Comparison of ENCODE assay signal across 8 cellular contexts in the genomic region with DNA sequence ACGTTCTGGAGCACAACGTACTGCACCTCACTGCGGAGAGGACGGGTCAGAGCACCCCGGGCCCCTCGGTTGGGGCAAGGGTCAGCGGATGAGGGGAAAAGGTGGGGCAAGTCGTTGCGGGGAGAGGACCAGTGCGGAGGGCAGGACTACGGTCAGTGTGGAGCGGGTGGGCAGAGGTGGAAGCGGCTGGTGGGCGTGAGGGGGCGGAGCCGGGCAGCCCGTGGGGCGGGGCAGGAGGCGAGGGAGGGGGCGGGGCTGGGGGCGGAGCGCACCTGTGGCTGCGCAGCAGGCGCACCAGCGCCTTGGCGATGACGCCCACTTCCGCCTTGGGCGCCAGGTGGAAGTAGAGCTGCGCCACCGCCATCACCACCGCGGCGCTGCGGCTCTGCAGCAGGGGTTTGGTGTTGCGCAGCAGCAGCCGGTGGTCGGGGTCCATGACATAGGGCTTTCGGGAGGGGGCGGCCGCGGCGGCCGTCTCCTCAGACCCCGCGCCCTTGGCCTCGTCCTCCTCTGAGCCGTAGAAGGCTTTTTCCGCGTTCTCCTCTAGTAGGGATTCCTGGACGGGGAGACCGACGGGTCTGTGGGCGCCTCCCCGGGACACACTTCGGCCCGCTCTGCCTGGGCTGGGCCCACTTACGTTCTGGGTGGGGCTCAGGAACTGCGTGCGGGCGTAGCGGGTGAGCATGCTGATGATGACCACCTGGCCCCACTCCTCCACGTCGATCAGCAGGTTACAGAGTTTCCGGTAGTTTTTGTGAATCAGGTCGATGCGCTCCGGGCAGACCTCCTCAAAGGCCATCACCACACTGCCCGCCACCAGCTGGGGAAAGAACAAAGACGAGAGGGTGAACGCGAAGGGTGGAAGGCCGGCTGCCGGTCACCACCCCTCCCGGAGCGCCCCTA. TPM values are rescaled to one million over a fixed set of nuclear protein-coding genes. Genes with fewer than 3 reads are reported as not detected.
DNase-seq lines count a peak whose midpoint lies in the region; ATAC-seq and TF ChIP-seq lines count a peak whose summit lies in the region.

No MANE protein-coding gene starts in this region.

- DNase-seq in SK-MEL-5 (ENCODE audit: low read depth, low spot score) (peak; percentile 64), mesenteric fat pad (ENCODE audit: low spot score) (peak; percentile 86), midbrain (lab: John Stamatoyannopoulos, UW) (no peak), medulla oblongata (ENCODE audit: extremely low spot score) (no peak)
- DNase-seq in activated naive CD8-positive, alpha-beta T cell treated with anti-CD3 and anti-CD28 coated beads, Interleukin-2, amount 50 U/mL, for 24 hours, result peak; percentile 78
- DNase-seq in stimulated activated CD8-positive, alpha-beta memory T cell treated with anti-CD3 and anti-CD28 coated beads, Interleukin-4, amount 100 ng/mL, for 4 hours (ENCODE audit: low read depth in 2 of 2, low spot score in 1 of 2), result peak; percentile 54 to 66

- peak overlapping the region; percentile 83 for H3K4me3 Mint-ChIP-seq in activated naive CD8-positive, alpha-beta T cell treated with anti-CD3 and anti-CD28 coated beads, Interleukin-2, amount 50 U/mL, for 24 hours

- peaks cover 4% of the 10 kb centered on the region for H3K27me3 Mint-ChIP-seq in activated naive CD8-positive, alpha-beta T cell treated with anti-CD3 and anti-CD28 coated beads, Interleukin-2, amount 50 U/mL, for 24 hours

- H3K27ac Mint-ChIP-seq in activated naive CD8-positive, alpha-beta T cell treated with anti-CD3 and anti-CD28 coated beads, Interleukin-2, amount 50 U/mL, for 24 hours, result peak overlapping the region; percentile 62

- peak; percentile 74 for ATAC-seq in HG03135 (IDR thresholded peaks at IDR 0.05; ENCODE audit: unreplicated experiment)
- ATAC-seq in activated naive CD8-positive, alpha-beta T cell treated with anti-CD3 and anti-CD28 coated beads, Interleukin-2, amount 50 U/mL, for 24 hours, result peak; percentile 91

- no peaks in the 10 kb centered on the region for H3K9me3 Mint-ChIP-seq in activated naive CD8-positive, alpha-beta T cell treated with anti-CD3 and anti-CD28 coated beads, Interleukin-2, amount 50 U/mL, for 24 hours

- H3K4me1 Mint-ChIP-seq in activated naive CD8-positive, alpha-beta T cell treated with anti-CD3 and anti-CD28 coated beads, Interleukin-2, amount 50 U/mL, for 24 hours, result peaks cover 11% of the 10 kb centered on the region

- TF ChIP-seq POLR2A in GM19099 (IDR thresholded peaks at IDR 0.05; ENCODE audit: extremely low read depth, insufficient read length, low read depth), result peak; percentile 50

- H3K36me3 Mint-ChIP-seq in activated naive CD8-positive, alpha-beta T cell treated with anti-CD3 and anti-CD28 coated beads, Interleukin-2, amount 50 U/mL, for 24 hours (ENCODE audit: low read depth), result no peaks in the 10 kb centered on the region

- in situ Hi-C loops in SK-MEL-5 (cut with HindIII; ENCODE audit: low pct_unique_long_range_greater_than_20kb, low sequenced_read_pairs), result no loop called here

RNA-seq across cellular contexts. Expression of a gene that starts 29.2 kb away (rescaled TPM):
- 0.74 and 1.5 TPM in 2 replicates for total RNA-seq in SK-MEL-5 (2014; rRNA removed; shearing (Covaris generic))
- polyA plus RNA-seq in SK-MEL-5 (2015; cell fraction: cytosol; rRNA removed), result 2.0 and 2.7 TPM in 2 replicates
- 7.6 and 12.8 TPM in 2 replicates for polyA plus RNA-seq in SK-MEL-5 (2015; cell fraction: nucleus; rRNA removed)
- total RNA-seq in mesenteric fat pad, result 0.84 TPM

RNA-seq across cellular contexts. Expression of a gene that starts 33.3 kb away (rescaled TPM):
- 14.1 and 19.1 TPM in 2 replicates for total RNA-seq in SK-MEL-5 (2014; rRNA removed; shearing (Covaris generic))
- 22.2 and 22.9 TPM in 2 replicates for polyA plus RNA-seq in SK-MEL-5 (2015; cell fraction: cytosol; rRNA removed)
- 53.7 and 76.3 TPM in 2 replicates for polyA plus RNA-seq in SK-MEL-5 (2015; cell fraction: nucleus; rRNA removed)
- total RNA-seq in mesenteric fat pad, result 2.5 TPM

Comparison
In these comparisons a context has a peak if more than half of its experiments do, and no peak if none do; other contexts are left out.
1. DNase-seq: peak in SK-MEL-5 (single experiment), activated naive CD8-positive, alpha-beta T cell treated with anti-CD3 and anti-CD28 coated beads, Interleukin-2, amount 50 U/mL, for 24 hours (single experiment), mesenteric fat pad (single experiment) and stimulated activated CD8-positive, alpha-beta memory T cell treated with anti-CD3 and anti-CD28 coated beads, Interleukin-4, amount 100 ng/mL, for 4 hours (2 of 2); none in midbrain (single experiment) and medulla oblongata (single experiment).